ENCODE assay signal across 19 cellular contexts in the genomic region with DNA sequence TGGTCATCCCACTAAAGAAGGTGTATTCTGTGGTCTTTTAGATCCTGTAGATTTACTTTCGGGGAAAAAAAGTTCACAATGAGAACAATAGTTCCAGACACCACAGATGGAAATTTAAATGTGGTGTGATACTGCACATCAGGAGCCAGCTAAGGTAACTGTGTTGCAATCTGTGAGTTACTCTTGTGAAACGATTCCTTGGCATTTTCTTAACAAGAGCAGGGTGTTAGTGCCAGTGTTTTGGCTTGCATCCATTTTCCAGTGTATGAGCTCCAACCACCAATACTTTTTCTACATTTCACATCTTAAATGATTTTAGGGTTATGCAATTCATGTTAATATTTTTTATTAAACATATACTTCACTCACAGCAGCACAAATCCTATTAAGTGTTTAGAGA.
DNase-seq lines count a peak whose midpoint lies in the region; ATAC-seq and TF ChIP-seq lines count a peak whose summit lies in the region.
"Had no signal": no experiment of that assay in that cellular context is flagged by ENCODE, and none has a peak within 500 bp of the region (broad histone marks: within the 10 kb centered on the region; RNA-seq: fewer than 3 reads in every experiment).

No MANE protein-coding gene starts in this region.

- TF ChIP-seq CTCF in fibroblast of pulmonary artery (IDR thresholded peaks at IDR 0.05; ENCODE audit: low read length, missing control alignments) (no peak), psoas muscle (IDR thresholded peaks at IDR 0.05) (no peak), endothelial cell (IDR thresholded peaks at IDR 0.05; ENCODE audit: unreplicated experiment) (no peak)

- H3K36me3 ChIP-seq in psoas muscle (ENCODE audit: insufficient read depth in 1 of 2, low read depth in 1 of 2): no peaks in the 10 kb centered on the region
- H3K36me3 ChIP-seq: adrenal gland, HAP-1 had no signal

- intact Hi-C loops in psoas muscle (cut with DNase I): no loop called here

- H3K27me3 Mint-ChIP-seq in endothelial cell (ENCODE audit: unreplicated experiment): no peaks in the 10 kb centered on the region
- H3K27me3 Mint-ChIP-seq: activated CD4-positive, alpha-beta T cell treated with anti-CD3 and anti-CD28 coated beads for 36 hours; naive thymus-derived CD4-positive, alpha-beta T cell had no signal

- WGBS in psoas muscle, 3 donors: 41 to 55% (median 54%) methylated on average over 2 of the region's 2 CpGs

- H3K4me1 ChIP-seq in psoas muscle: peaks cover 34% of the 10 kb centered on the region
- H3K4me1 ChIP-seq: adrenal gland, HAP-1 had no signal

- no peak overlapping the region for H3K4me3 Mint-ChIP-seq in endothelial cell (ENCODE audit: unreplicated experiment)
- H3K4me3 Mint-ChIP-seq: activated CD4-positive, alpha-beta T cell treated with anti-CD3 and anti-CD28 coated beads for 36 hours; endodermal cell; naive thymus-derived CD4-positive, alpha-beta T cell had no signal

- no peaks in the 10 kb centered on the region for H3K36me3 Mint-ChIP-seq in endothelial cell (ENCODE audit: low read depth, unreplicated experiment)
- H3K36me3 Mint-ChIP-seq: naive thymus-derived CD4-positive, alpha-beta T cell had no signal

- DNase-seq in KBM-7 (peak; percentile 17), astrocyte of the hippocampus (ENCODE audit: low read depth, low spot score) (peak; percentile 51), fibroblast of pulmonary artery (ENCODE audit: low read depth) (peak; percentile 52), psoas muscle (no peak), endothelial cell (ENCODE audit: low spot score) (no peak), NCI-H446 treated with DMSO at 0.1 percent for 48 hours (lab: John Stamatoyannopoulos, UW) (no peak), HT-29 (ENCODE audit: low spot score) (no peak), mesenteric fat pad (ENCODE audit: low spot score) (no peak)
- DNase-seq: activated CD4-positive, alpha-beta T cell treated with anti-CD3 and anti-CD28 coated beads for 36 hours; activated effector memory CD4-positive, alpha-beta T cell treated with Interleukin-2 at 50 U/mL for 16 hours; adrenal gland; endodermal cell; glutamatergic neuron; naive thymus-derived CD4-positive, alpha-beta T cell; NCI-H1105; NCI-H748 treated with DMSO at 0.1 percent for 48 hours; PC-3 had no signal

- no peaks in the 10 kb centered on the region for H3K9me3 ChIP-seq in psoas muscle
- H3K9me3 ChIP-seq: adrenal gland, HAP-1 had no signal

- ATAC-seq in psoas muscle: peak in 3 of 4 donors; percentile 44 to 80 (median 73)
- ATAC-seq: activated CD4-positive, alpha-beta T cell treated with anti-CD3 and anti-CD28 coated beads for 36 hours; naive thymus-derived CD4-positive, alpha-beta T cell; PC-3 had no signal

- in situ Hi-C loops in KBM-7 (cut with MboI; ENCODE audit: low pct_unique_long_range_greater_than_20kb, low sequenced_read_pairs): no loop called here

- H3K4me3 ChIP-seq in fibroblast of pulmonary artery (replicated peaks; ENCODE audit: low read depth, low read length) (no peak overlapping the region), psoas muscle (no peak overlapping the region)
- H3K4me3 ChIP-seq: adrenal gland, HAP-1, lung had no signal

- no peaks in the 10 kb centered on the region for H3K4me1 Mint-ChIP-seq in endothelial cell (ENCODE audit: unreplicated experiment)
- H3K4me1 Mint-ChIP-seq: activated CD4-positive, alpha-beta T cell treated with anti-CD3 and anti-CD28 coated beads for 36 hours; naive thymus-derived CD4-positive, alpha-beta T cell had no signal

- no peaks in the 10 kb centered on the region for H3K9me3 Mint-ChIP-seq in endothelial cell (ENCODE audit: unreplicated experiment)
- H3K9me3 Mint-ChIP-seq: endodermal cell had no signal

- no peaks in the 10 kb centered on the region for H3K27me3 ChIP-seq in psoas muscle (ENCODE audit: insufficient read depth in 3 of 3, low read length in 2 of 3)
- H3K27me3 ChIP-seq: adrenal gland had no signal

- no peak overlapping the region for H3K27ac Mint-ChIP-seq in endothelial cell (ENCODE audit: unreplicated experiment)
- H3K27ac Mint-ChIP-seq: activated CD4-positive, alpha-beta T cell treated with anti-CD3 and anti-CD28 coated beads for 36 hours; endodermal cell; naive thymus-derived CD4-positive, alpha-beta T cell had no signal

- no peak overlapping the region for H3K27ac ChIP-seq in psoas muscle
- H3K27ac ChIP-seq: adrenal gland had no signal

Comparison
In these comparisons a context has a peak if more than half of its experiments do, and no peak if none do; other contexts are left out.
1. DNase-seq: peak in KBM-7 (single experiment), astrocyte of the hippocampus (single experiment) and fibroblast of pulmonary artery (single experiment); none in psoas muscle (0 of 2), endothelial cell (single experiment), NCI-H446 treated with DMSO at 0.1 percent for 48 hours (single experiment), HT-29 (single experiment) and mesenteric fat pad (single experiment).